In the genomic region with DNA sequence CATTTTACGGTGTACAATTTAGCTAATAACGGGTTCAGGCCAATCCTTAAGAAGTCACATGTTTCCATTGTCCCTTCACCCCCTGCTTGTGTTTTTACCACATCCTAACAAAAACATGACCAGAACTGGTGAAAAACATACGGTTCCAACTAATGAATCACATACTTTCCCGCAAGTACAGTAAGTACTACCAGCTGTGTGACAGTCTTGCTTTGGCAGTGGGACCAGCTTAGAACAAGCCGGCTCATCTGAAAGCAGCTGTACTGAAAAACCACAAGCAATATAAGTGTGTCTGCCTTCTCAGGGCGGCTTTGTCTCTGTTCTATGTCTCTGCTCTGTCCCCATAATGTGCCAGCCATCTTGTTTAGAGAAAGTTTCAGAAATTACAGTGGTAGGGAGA, we compare ENCODE assay signal across 8 cellular contexts.
DNase-seq lines count a peak whose midpoint lies in the region; ATAC-seq and TF ChIP-seq lines count a peak whose summit lies in the region.

No MANE protein-coding gene starts in this region.

- H3K4me1 ChIP-seq in SJCRH30 = peaks cover 46% of the 10 kb centered on the region

- H3K36me3 Mint-ChIP-seq in activated T-helper 17 cell treated with anti-CD3 and anti-CD28 coated beads, Interleukin-2, amount 50 U/mL, for 72 hours (ENCODE audit: low read depth) = no peaks in the 10 kb centered on the region

- peak; percentile 88 for ATAC-seq in sciatic nerve
- ATAC-seq in stimulated activated naive CD8-positive, alpha-beta T cell treated with anti-CD3 and anti-CD28 coated beads, Interleukin-15, Interleukin-2, amounts not matched to agents 100 U/mL and 50 U/mL, for 24 hours = no peak
- ATAC-seq in activated T-helper 17 cell treated with anti-CD3 and anti-CD28 coated beads, Interleukin-2, amount 50 U/mL, for 72 hours (replicated peaks) = no peak

- H3K4me3 ChIP-seq in GM12865 (ENCODE audit: low read depth, low read length) = no peak overlapping the region
- H3K4me3 ChIP-seq in SJCRH30 = no peak overlapping the region

- peaks cover 7% of the 10 kb centered on the region for H3K9me3 Mint-ChIP-seq in activated T-helper 17 cell treated with anti-CD3 and anti-CD28 coated beads, Interleukin-2, amount 50 U/mL, for 72 hours

- no peaks in the 10 kb centered on the region for H3K36me3 ChIP-seq in SJCRH30

- DNase-seq in GM12865 (ENCODE audit: low read depth) (peak; percentile 34), SJCRH30 (peak; percentile 82 to 90), glomerular visceral epithelial cell (ENCODE audit: extremely low spot score) (peak; percentile 89), sciatic nerve (ENCODE audit: low spot score) (no peak), SIG-M5 treated with dmso at 0.1 percent for 504 hours (lab: John Stamatoyannopoulos, UW; ENCODE audit: unreplicated experiment) (no peak)
- no peak for DNase-seq in stimulated activated naive CD8-positive, alpha-beta T cell treated with anti-CD3 and anti-CD28 coated beads, Interleukin-15, Interleukin-2, amounts not matched to agents 100 U/mL and 50 U/mL, for 24 hours
- DNase-seq in activated CD4-positive, alpha-beta T cell treated with anti-CD3 and anti-CD28 coated beads for 1 hour = no peak

- no peak overlapping the region for H3K4me3 Mint-ChIP-seq in activated T-helper 17 cell treated with anti-CD3 and anti-CD28 coated beads, Interleukin-2, amount 50 U/mL, for 72 hours

- TF ChIP-seq CTCF in GM12865 (IDR thresholded peaks at IDR 0.05; ENCODE audit: insufficient read depth, low read depth, low read length, missing control alignments) = no peak

- peak overlapping the region; percentile 68 for H3K27ac ChIP-seq in SJCRH30

- no peaks in the 10 kb centered on the region for H3K27me3 ChIP-seq in SJCRH30

- intact Hi-C loops in sciatic nerve (cut with DNase I) = no loop called here

- H3K27ac Mint-ChIP-seq in activated T-helper 17 cell treated with anti-CD3 and anti-CD28 coated beads, Interleukin-2, amount 50 U/mL, for 72 hours = no peak overlapping the region

- no peaks in the 10 kb centered on the region for H3K27me3 Mint-ChIP-seq in activated T-helper 17 cell treated with anti-CD3 and anti-CD28 coated beads, Interleukin-2, amount 50 U/mL, for 72 hours

- H3K9me3 ChIP-seq in SJCRH30 (replicated peaks) = no peaks in the 10 kb centered on the region

- H3K4me1 Mint-ChIP-seq in activated T-helper 17 cell treated with anti-CD3 and anti-CD28 coated beads, Interleukin-2, amount 50 U/mL, for 72 hours = no peaks in the 10 kb centered on the region

Comparison
In these comparisons a context has a peak if more than half of its experiments do, and no peak if none do; other contexts are left out.
1. DNase-seq: peak in GM12865 (single experiment), SJCRH30 (2 of 2) and glomerular visceral epithelial cell (single experiment); none in sciatic nerve (single experiment), stimulated activated naive CD8-positive, alpha-beta T cell treated with anti-CD3 and anti-CD28 coated beads, Interleukin-15, Interleukin-2, amounts not matched to agents 100 U/mL and 50 U/mL, for 24 hours (single experiment), SIG-M5 treated with dmso at 0.1 percent for 504 hours (single experiment) and activated CD4-positive, alpha-beta T cell treated with anti-CD3 and anti-CD28 coated beads for 1 hour (single experiment).